Comparison of ENCODE assay signal across 9 cellular contexts in genomic region chr7:75842836-75843446, GRCh38. TPM values are rescaled to one million over a fixed set of nuclear protein-coding genes. Genes with fewer than 3 reads are reported as not detected.
DNase-seq lines count a peak whose midpoint lies in the region; ATAC-seq, FAIRE-seq and TF ChIP-seq lines count a peak whose summit lies in the region.
"Had no signal": no experiment of that assay in that cellular context is flagged by ENCODE, and none has a peak within 500 bp of the region (broad histone marks: within the 10 kb centered on the region; RNA-seq: fewer than 3 reads in every experiment).

No MANE protein-coding gene starts in this region.

- H3K36me3 ChIP-seq in K562 (ENCODE audit: control insufficient read depth, insufficient read depth, low read length) = no peaks in the 10 kb centered on the region

- no peaks in the 10 kb centered on the region for H3K27me3 ChIP-seq in K562 (ENCODE audit: control insufficient read depth in 2 of 2, insufficient read depth in 2 of 2, low read length in 2 of 2)

- H3K4me2 ChIP-seq in K562 (ENCODE audit: insufficient read depth, low read length) = peak overlapping the region; percentile 77

- CTCF ChIA-PET in K562 (lab: Yijun Ruan, JAX; ENCODE audit: low intra/inter-chr PET ratio) = no interaction called here

- H3K4me3 ChIP-seq in K562 = peak overlapping the region; percentile 20

- peaks cover 13 to 20% of the 10 kb centered on the region in 2 experiments for H3K4me1 ChIP-seq in K562 (replicated peaks in 1 of 2; ENCODE audit: control insufficient read depth in 2 of 2, insufficient read depth in 2 of 2, low read length in 2 of 2)

- intact Hi-C loops in K562 (cut with micrococcal nuclease) = loop anchor here (2.0 to 5.0 kb wide), 2 partner anchors 28 to 71 kb away; partner anchors contain the start of gene CCL26
- intact Hi-C loops in head of caudate nucleus (cut with DNase I) = no loop called here

- ATAC-seq in K562 = peak; percentile 77

- 33% methylated on average over 8 of the region's 8 CpGs for WGBS in K562 (ENCODE audit: insufficient coverage, low coverage, missing lambda C conversion rate)

- BruUV-seq in K562 (replicated peaks; lab: Mats Ljungman, UMichigan) = TSS peak; percentile 89

- H3K9ac ChIP-seq in K562 (ENCODE audit: insufficient read depth in 1 of 2, low read depth in 2 of 2, low read length in 2 of 2) = peak overlapping the region; percentile 59 to 67; a peak in 3 of 4 replicates

- in situ Hi-C loops in K562 (cut with MboI) = no loop called here

- peak; percentile 26 for FAIRE-seq in GM18507 (lab: Jason Lieb, UNC)
- peak; percentile 81 for FAIRE-seq in K562 (lab: Jason Lieb, UNC)

- no peaks in the 10 kb centered on the region for H4K20me1 ChIP-seq in K562 (replicated peaks; ENCODE audit: control insufficient read depth, insufficient read depth, low read length)

- peak; percentile 70; the same call in 1 of the 2 replicates for TF ChIP-seq EP300 in K562 (IDR thresholded peaks at IDR 0.05; ENCODE audit: low read length)

- H3K9me1 ChIP-seq in K562 (ENCODE audit: control insufficient read depth, insufficient read depth, low read length) = no peaks in the 10 kb centered on the region

- no peak for TF ChIP-seq CTCF in K562 (IDR thresholded peaks at IDR 0.05 in 2 of 3, conservative IDR thresholded peaks at IDR 0.05 in 1 of 3; ENCODE audit: insufficient read depth in 2 of 3, low read depth in 1 of 3, low read length in 3 of 3)

- H3K79me2 ChIP-seq in K562 (ENCODE audit: control insufficient read depth, insufficient read depth, low read length) = no peaks in the 10 kb centered on the region

- TF ChIP-seq RAD21 in K562 (CRISPR knock-in tag; conservative IDR thresholded peaks at IDR 0.05 in 1 of 2, IDR thresholded peaks at IDR 0.05 in 1 of 2) = no peak

- DNase-seq in GM18507 (ENCODE audit: extremely low spot score, insufficient read length, low read depth) = no peak
- peak; percentile 98 for DNase-seq in HCEC 1CT
- peak; percentile 22 for DNase-seq in NCI-H460 (ENCODE audit: extremely low read depth, low read depth)
- DNase-seq in K562 (ENCODE audit: extremely low read depth in 1 of 4, low spot score in 3 of 4) = peak; percentile 61 to 71 (median 65)
- DNase-seq in non-pigmented ciliary epithelial cell (ENCODE audit: low read depth) = peak; percentile 73
- DNase-seq in NCI-H146 treated with DMSO at 0.1 percent for 48 hours (lab: John Stamatoyannopoulos, UW; ENCODE audit: unreplicated experiment) = no peak
- DNase-seq in head of caudate nucleus = no peak
- no peak for DNase-seq in NCI-H748 (lab: John Stamatoyannopoulos, UW; ENCODE audit: unreplicated experiment)

- POLR2A ChIA-PET in K562 (lab: Yijun Ruan, JAX) = interaction anchor here (0.6 to 1.9 kb wide), 7 partner anchors 15 to 771 kb away, joined by 3 to 4 read pairs (median 3); no protein-coding TSS in a partner anchor

- peak overlapping the region; percentile 80 for H2AFZ ChIP-seq in K562 (ENCODE audit: low read depth, low read length)

- no peaks in the 10 kb centered on the region for H3K9me3 ChIP-seq in K562 (replicated peaks; ENCODE audit: control insufficient read depth, insufficient read depth, low read depth, low read length)

- TF ChIP-seq POLR2A in K562 (conservative IDR thresholded peaks at IDR 0.05) = peak; percentile 87

- peak overlapping the region; percentile 82 for H3K27ac ChIP-seq in K562 (ENCODE audit: extremely low read depth, low read depth, low read length)

TF ChIP-seq in K562, 482 proteins besides CTCF, POLR2A, EP300 and RAD21 (continues in another document):
- TF ChIP-seq ZNF639 (CRISPR knock-in tag; conservative IDR thresholded peaks at IDR 0.05 in 1 of 2, IDR thresholded peaks at IDR 0.05 in 1 of 2) (no peak), SP1 (CRISPR knock-in tag; IDR thresholded peaks at IDR 0.05) (no peak), BCOR (IDR thresholded peaks at IDR 0.05) (no peak), TCF7 (IDR thresholded peaks at IDR 0.05; ENCODE audit: borderline replicate concordance) (no peak), ZNF586 (CRISPR knock-in tag; conservative IDR thresholded peaks at IDR 0.05) (no peak), SIX5 (IDR thresholded peaks at IDR 0.05; ENCODE audit: borderline replicate concordance in 1 of 2, insufficient read depth in 1 of 2, low read depth in 1 of 2, low read length in 2 of 2) (no peak), SRSF1 (IDR thresholded peaks at IDR 0.05; ENCODE audit: low read depth, low read length) (no peak), ZSCAN32 (CRISPR knock-in tag; IDR thresholded peaks at IDR 0.05) (no peak), MYNN (IDR thresholded peaks at IDR 0.05) (no peak), MYNN (CRISPR knock-in tag; IDR thresholded peaks at IDR 0.05) (no peak), FOSL1 (tag; conservative IDR thresholded peaks at IDR 0.05) (peak; percentile 89), TRIM24 (IDR thresholded peaks at IDR 0.05) (peak; percentile 12 to 58; a peak in 3 of 4 replicates), SMARCA5 (IDR thresholded peaks at IDR 0.05) (no peak), HDAC2 (IDR thresholded peaks at IDR 0.05) (no peak), ZNF436 (CRISPR knock-in tag; IDR thresholded peaks at IDR 0.05) (no peak), RCOR1 (IDR thresholded peaks at IDR 0.05; ENCODE audit: borderline replicate concordance in 1 of 2, low read depth in 2 of 2, low read length in 2 of 2) (no peak), MBD2 (IDR thresholded peaks at IDR 0.05; ENCODE audit: borderline replicate concordance, low read depth) (no peak), FOXA3 (CRISPR knock-in tag; conservative IDR thresholded peaks at IDR 0.05 in 1 of 2, IDR thresholded peaks at IDR 0.05 in 1 of 2) (no peak), ZBED1 (IDR thresholded peaks at IDR 0.05) (peak; percentile 93), HIVEP1 (CRISPR knock-in tag; IDR thresholded peaks at IDR 0.05) (no peak), SAFB (IDR thresholded peaks at IDR 0.05; ENCODE audit: borderline replicate concordance, low read depth, low read length) (no peak)
- TF ChIP-seq, protein P1, sequence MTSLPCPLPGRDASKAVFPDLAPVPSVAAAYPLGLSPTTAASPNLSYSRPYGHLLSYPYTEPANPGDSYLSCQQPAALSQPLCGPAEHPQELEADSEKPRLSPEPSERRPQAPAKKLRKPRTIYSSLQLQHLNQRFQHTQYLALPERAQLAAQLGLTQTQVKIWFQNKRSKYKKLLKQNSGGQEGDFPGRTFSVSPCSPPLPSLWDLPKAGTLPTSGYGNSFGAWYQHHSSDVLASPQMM (CRISPR knock-in tag; IDR thresholded peaks at IDR 0.05) = no peak

RNA-seq across cellular contexts. Expression of gene CCL24, which starts 29.3 kb away (rescaled TPM):
- total RNA-seq in NCI-H460 (2014; rRNA removed; shearing (Covaris generic)) = not detected in 2 replicates
- not detected in 2 replicates for polyA plus RNA-seq in NCI-H460 (2014; cell fraction: nucleus; rRNA removed)
- 2.5 TPM in 1 of 2 replicates, not detected in the other for total RNA-seq in K562 (2011; cell fraction: chromatin; rRNA removed; ENCODE audit: low replicate concordance)
- 2.9 and 3.2 TPM in 2 replicates for total RNA-seq in K562 (2011; cell fraction: nucleolus; rRNA removed)
- 2.6 TPM in 1 of 2 replicates, not detected in the other for total RNA-seq in K562 (2011; cell fraction: nucleoplasm; rRNA removed)
- total RNA-seq in K562 (2014; rRNA removed) = 0.45 and 1.0 TPM in 2 replicates
- 0.38 and 0.58 TPM in 2 replicates for total RNA-seq in K562 (2014; rRNA removed; fragmentation: Illumina TruSeq; extraction: Trizol)
- 1.8 TPM in 2 replicates for total RNA-seq in K562 (2015; rRNA removed; fragmentation: Illumina TruSeq; extraction: Trizol)
- total RNA-seq in K562 (2021) = 0.45 and 0.80 TPM in 2 replicates
- polyA plus RNA-seq in K562 (2011; rRNA removed) = 1.1 and 3.6 TPM in 2 replicates
- 1.7 and 10.5 TPM in 2 replicates for polyA plus RNA-seq in K562 (2011; cell fraction: cytosol; rRNA removed)
- polyA plus RNA-seq in K562 (2011; cell fraction: nucleus; rRNA removed) = 2.2 TPM in 1 of 2 replicates, not detected in the other
- polyA plus RNA-seq in K562 (2012) = 0.92 and 1.1 TPM in 2 replicates
- polyA plus RNA-seq in K562 (2014; fragmentation: Illumina TruSeq; extraction: Trizol) = 1.0 TPM in 2 replicates
- polyA plus RNA-seq in K562 (2014; fragmentation: Nextera tagmentation; extraction: Ambion mirVana) = under 1 TPM in 1 of 2 experiments, not detected in 1; 0.85 TPM
- 0.77 and 1.3 TPM in 2 replicates for polyA plus RNA-seq in K562 (2014; rRNA removed)
- polyA minus RNA-seq in K562 (2011; rRNA and poly(A)+ RNA removed) = 0.42 and 2.8 TPM in 2 replicates
- not detected in 2 replicates for polyA minus RNA-seq in K562 (2011; cell fraction: cytosol; rRNA and poly(A)+ RNA removed)
- polyA minus RNA-seq in K562 (2011; cell fraction: nucleus; rRNA and poly(A)+ RNA removed) = not detected in 2 replicates
- total RNA-seq: activated CD8-positive, alpha-beta memory T cell treated with anti-CD3 and anti-CD28 coated beads for 36 hours had no signal

RNA-seq across cellular contexts. Expression of gene RHBDD2, which starts 35.9 kb away (rescaled TPM):
- total RNA-seq in NCI-H460 (2014; rRNA removed; shearing (Covaris generic)) = 53.4 and 60.2 TPM in 2 replicates
- 36.8 and 42.5 TPM in 2 replicates for polyA plus RNA-seq in NCI-H460 (2014; cell fraction: nucleus; rRNA removed)
- total RNA-seq in K562 (2011; cell fraction: chromatin; rRNA removed; ENCODE audit: low replicate concordance) = 22.0 and 61.8 TPM in 2 replicates
- 61.1 and 68.0 TPM in 2 replicates for total RNA-seq in K562 (2011; cell fraction: nucleolus; rRNA removed)
- total RNA-seq in K562 (2011; cell fraction: nucleoplasm; rRNA removed) = 53.5 and 72.0 TPM in 2 replicates
- total RNA-seq in K562 (2014; rRNA removed) (22.3 and 29.1 TPM in 2 replicates), K562 (2014; rRNA removed; fragmentation: Illumina TruSeq; extraction: Trizol) (11.0 and 11.8 TPM in 2 replicates), K562 (2015; rRNA removed; fragmentation: Illumina TruSeq; extraction: Trizol) (14.5 and 14.9 TPM in 2 replicates), K562 (2021) (33.6 and 36.7 TPM in 2 replicates)
- polyA plus RNA-seq in K562 (2011; rRNA removed) (17.9 and 33.4 TPM in 2 replicates), K562 (2014; fragmentation: Illumina TruSeq; extraction: Trizol) (23.8 and 45.5 TPM in 2 replicates), K562 (2014; fragmentation: Nextera tagmentation; extraction: Ambion mirVana) (1 to 10 TPM; 3.3 to 5.4 TPM), K562 (2014; rRNA removed) (20.1 and 20.9 TPM in 2 replicates)
- polyA plus RNA-seq in K562 (2011; cell fraction: cytosol; rRNA removed) = 31.3 and 72.7 TPM in 2 replicates
- polyA plus RNA-seq in K562 (2011; cell fraction: nucleus; rRNA removed) = 19.7 and 50.0 TPM in 2 replicates
- 37.9 and 107 TPM in 2 replicates for polyA plus RNA-seq in K562 (2012)
- 12.8 and 15.1 TPM in 2 replicates for polyA minus RNA-seq in K562 (2011; rRNA and poly(A)+ RNA removed)
- polyA minus RNA-seq in K562 (2011; cell fraction: cytosol; rRNA and poly(A)+ RNA removed) = 20.8 and 31.7 TPM in 2 replicates
- 10.0 and 15.5 TPM in 2 replicates for polyA minus RNA-seq in K562 (2011; cell fraction: nucleus; rRNA and poly(A)+ RNA removed)

Comparison
In these comparisons a context has a peak if more than half of its experiments do, and no peak if none do; other contexts are left out.
1. DNase-seq: peak in HCEC 1CT (single experiment), NCI-H460 (single experiment), K562 (4 of 4) and non-pigmented ciliary epithelial cell (single experiment); none in GM18507 (single experiment), NCI-H146 treated with DMSO at 0.1 percent for 48 hours (single experiment), head of caudate nucleus (0 of 42) and NCI-H748 (single experiment).